In the genomic region with DNA sequence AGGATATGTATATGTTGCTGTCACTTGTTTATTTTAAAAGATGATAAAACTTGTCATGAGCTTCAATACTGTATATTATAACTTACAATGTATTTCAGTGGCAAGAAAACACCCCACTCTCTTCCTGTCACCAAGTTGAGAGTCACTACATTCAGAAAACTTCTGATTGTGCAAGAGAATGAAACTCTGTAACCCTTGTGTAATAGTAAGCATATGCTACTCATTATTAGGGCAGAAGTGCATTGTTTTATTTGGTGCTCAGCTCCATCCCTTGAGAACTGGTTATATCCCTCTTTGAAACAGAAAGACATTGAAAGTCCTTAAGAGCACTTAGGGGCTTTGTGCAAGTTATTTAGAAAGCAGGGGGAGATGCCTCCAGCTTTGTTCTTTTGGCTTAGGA, we compare ENCODE assay signal across 28 cellular contexts.
"Had no signal": no experiment of that assay in that cellular context is flagged by ENCODE, and none has a peak within 500 bp of the region (broad histone marks: within the 10 kb centered on the region; RNA-seq: fewer than 3 reads in every experiment).

No MANE protein-coding gene starts in this region.

- H3K9me3 Mint-ChIP-seq: activated B cell treated with CpG ODN at 0.5 μM for 24 hours; activated T-cell treated with anti-CD3 and anti-CD28 coated beads, Interleukin-2, amount 50 U/mL, for 4 hours; activated T-helper 2 cell treated with anti-CD3 and anti-CD28 coated beads, Interferon-gamma antibody, Interleukin-2, Interleukin-4, amounts not matched to agents 10 μg/mL and 5 μg/mL and 100 μg/mL, durations not matched to agents 14 hours and 24 hours and 36 hours; nephron; stimulated activated memory B cell treated with anti-CD40 and anti-IgM and Interleukin-4, amounts not matched to agents 10 μg/mL and 1 μg/mL and 100 μg/mL, for 72 hours had no signal

- H3K4me3 ChIP-seq: adrenal gland, gastrocnemius medialis, left ventricle myocardium inferior, pancreas, skin epidermis, transverse colon, uterus had no signal

- H3K27ac Mint-ChIP-seq: activated B cell treated with CpG ODN at 0.5 μM for 24 hours; activated CD4-positive, alpha-beta T cell treated with anti-CD3 and anti-CD28 coated beads for 36 hours; activated naive CD8-positive, alpha-beta T cell; activated T-helper 2 cell treated with anti-CD3 and anti-CD28 coated beads, Interferon-gamma antibody, Interleukin-2, Interleukin-4, amounts not matched to agents 10 μg/mL and 5 μg/mL and 100 μg/mL, durations not matched to agents 14 hours and 24 hours and 36 hours; nephron; stimulated activated memory B cell treated with anti-CD40 and anti-IgM and Interleukin-4, amounts not matched to agents 10 μg/mL and 1 μg/mL and 100 μg/mL, for 72 hours had no signal

- H3K36me3 Mint-ChIP-seq: activated naive CD8-positive, alpha-beta T cell; stimulated activated memory B cell treated with anti-CD40 and anti-IgM and Interleukin-4, amounts not matched to agents 10 μg/mL and 1 μg/mL and 100 μg/mL, for 72 hours had no signal

- H3K36me3 ChIP-seq: adrenal gland, gastrocnemius medialis, left ventricle myocardium inferior, neutrophil, pancreas, transverse colon, uterus had no signal

- ATAC-seq: activated CD4-positive, alpha-beta T cell treated with anti-CD3 and anti-CD28 coated beads for 36 hours; activated T-cell treated with anti-CD3 and anti-CD28 coated beads, Interleukin-2, amount 50 U/mL, for 4 hours; esophagus mucosa; gastrocnemius medialis; pancreas; right cardiac atrium; stimulated activated memory B cell treated with anti-CD40 and anti-IgM and Interleukin-4, amounts not matched to agents 10 μg/mL and 1 μg/mL and 100 μg/mL, for 72 hours had no signal

- H3K9me3 ChIP-seq: adrenal gland, gastrocnemius medialis, left ventricle myocardium inferior, neutrophil, pancreas, transverse colon, uterus had no signal

- H3K4me1 ChIP-seq: adrenal gland, gastrocnemius medialis, left ventricle myocardium inferior, pancreas, transverse colon, uterus had no signal

- DNase-seq: activated B cell treated with CpG ODN at 0.5 μM for 24 hours; activated CD4-positive, alpha-beta T cell treated with anti-CD3 and anti-CD28 coated beads for 36 hours; activated CD4-positive, alpha-beta T cell treated with anti-CD3 and anti-CD28 coated beads, Interleukin-2, amount 50 U/mL, for 4 hours; activated CD8-positive, alpha-beta memory T cell treated with anti-CD3 and anti-CD28 coated beads for 24 hours; activated CD8-positive, alpha-beta memory T cell treated with anti-CD3 and anti-CD28 coated beads, Interleukin-2, amount 50 U/mL, for 4 hours; activated naive CD4-positive, alpha-beta T cell; activated T-cell treated with anti-CD3 and anti-CD28 coated beads, Interleukin-2, amount 50 U/mL, for 4 hours; adrenal gland; central memory CD4-positive, alpha-beta T cell; dermis blood vessel endothelial cell; effector memory CD4-positive, alpha-beta T cell; gastrocnemius medialis; hippocampal formation; left ventricle myocardium inferior; midbrain; pancreas; right cardiac atrium; stimulated activated CD4-positive, alpha-beta T cell treated with anti-CD3 and anti-CD28 coated beads, Interleukin-1b, Interleukin-23, amount 100 ng/mL, for 48 hours; T1000; transverse colon; uterus had no signal

- H3K27me3 Mint-ChIP-seq: activated B cell treated with CpG ODN at 0.5 μM for 24 hours; activated CD4-positive, alpha-beta T cell treated with anti-CD3 and anti-CD28 coated beads for 36 hours; activated naive CD8-positive, alpha-beta T cell; stimulated activated memory B cell treated with anti-CD40 and anti-IgM and Interleukin-4, amounts not matched to agents 10 μg/mL and 1 μg/mL and 100 μg/mL, for 72 hours had no signal

- H3K4me3 Mint-ChIP-seq: activated B cell treated with CpG ODN at 0.5 μM for 24 hours; activated CD4-positive, alpha-beta T cell treated with anti-CD3 and anti-CD28 coated beads for 36 hours; activated naive CD8-positive, alpha-beta T cell; activated T-cell treated with anti-CD3 and anti-CD28 coated beads, Interleukin-2, amount 50 U/mL, for 4 hours; nephron; stimulated activated memory B cell treated with anti-CD40 and anti-IgM and Interleukin-4, amounts not matched to agents 10 μg/mL and 1 μg/mL and 100 μg/mL, for 72 hours had no signal

- H3K4me1 Mint-ChIP-seq: activated B cell treated with CpG ODN at 0.5 μM for 24 hours; activated CD4-positive, alpha-beta T cell treated with anti-CD3 and anti-CD28 coated beads for 36 hours; nephron; stimulated activated memory B cell treated with anti-CD40 and anti-IgM and Interleukin-4, amounts not matched to agents 10 μg/mL and 1 μg/mL and 100 μg/mL, for 72 hours had no signal

- H3K27ac ChIP-seq: adrenal gland, gastrocnemius medialis, left ventricle myocardium inferior, neutrophil, pancreas, skin epidermis, transverse colon, uterus had no signal

- H3K27me3 ChIP-seq: adrenal gland, gastrocnemius medialis, neutrophil, pancreas, transverse colon, uterus had no signal
